ENCODE assay signal across 10 cellular contexts in genomic region chr2:73282924-73283544, GRCh38. TPM values are rescaled to one million over a fixed set of nuclear protein-coding genes. Genes with fewer than 3 reads are reported as not detected.
DNase-seq lines count a peak whose midpoint lies in the region; ATAC-seq and TF ChIP-seq lines count a peak whose summit lies in the region.
"Had no signal": no experiment of that assay in that cellular context is flagged by ENCODE, and none has a peak within 500 bp of the region (broad histone marks: within the 10 kb centered on the region; RNA-seq: fewer than 3 reads in every experiment).

No MANE protein-coding gene starts in this region.

- H3K9me3 Mint-ChIP-seq in chondrocyte (ENCODE audit: low read depth) (no peaks in the 10 kb centered on the region), osteocyte (ENCODE audit: unreplicated experiment) (no peaks in the 10 kb centered on the region)

- H3K27ac Mint-ChIP-seq in chondrocyte (ENCODE audit: unreplicated experiment) (no peak overlapping the region), osteocyte (ENCODE audit: unreplicated experiment) (no peak overlapping the region)

- DNase-seq in DMS 273 (lab: John Stamatoyannopoulos, UW; ENCODE audit: unreplicated experiment): peak; percentile 36
- DNase-seq in DMS 273 treated with DMSO at 0.1 percent for 48 hours (lab: John Stamatoyannopoulos, UW): no peak
- peak; percentile 25 for DNase-seq in NAMALWA (ENCODE audit: low spot score)
- DNase-seq in chondrocyte (ENCODE audit: low spot score): no peak
- no peak for DNase-seq in osteocyte (ENCODE audit: extremely low spot score, unreplicated experiment)
- no peak for DNase-seq in 8988T
- DNase-seq: midbrain, SW 1271 had no signal

- ATAC-seq in GM21737 (IDR thresholded peaks at IDR 0.05; ENCODE audit: unreplicated experiment): no peak
- ATAC-seq in GM18873 (IDR thresholded peaks at IDR 0.05; ENCODE audit: low FRiP score, unreplicated experiment): no peak

- H3K4me3 Mint-ChIP-seq in chondrocyte (ENCODE audit: unreplicated experiment) (peak overlapping the region; percentile 65), osteocyte (ENCODE audit: unreplicated experiment) (peak overlapping the region; percentile 68)

- H3K27me3 Mint-ChIP-seq in chondrocyte (ENCODE audit: low read depth) (peaks cover 23% of the 10 kb centered on the region), osteocyte (ENCODE audit: unreplicated experiment) (peaks cover 52% of the 10 kb centered on the region)

- TF ChIP-seq CTCF in chondrocyte (IDR thresholded peaks at IDR 0.05): no peak
- TF ChIP-seq CTCF in osteocyte (IDR thresholded peaks at IDR 0.05): no peak

- H3K4me1 Mint-ChIP-seq in chondrocyte (ENCODE audit: low read depth) (peaks cover 4% of the 10 kb centered on the region), osteocyte (ENCODE audit: unreplicated experiment) (peaks cover 3% of the 10 kb centered on the region)

- no peaks in the 10 kb centered on the region for H3K36me3 Mint-ChIP-seq in chondrocyte (ENCODE audit: low read depth)
- no peaks in the 10 kb centered on the region for H3K36me3 Mint-ChIP-seq in osteocyte (ENCODE audit: unreplicated experiment)

RNA-seq across cellular contexts. Expression of gene FBXO41, which starts 1.2 kb away (rescaled TPM):
- total RNA-seq in chondrocyte (1.6 to 4.0 TPM (median 3.6 TPM) in 3 replicates), osteocyte (1.6 and 2.0 TPM in 2 replicates)

RNA-seq across cellular contexts. Expression of gene EGR4, which starts 10.3 kb away (rescaled TPM):
- total RNA-seq in chondrocyte: not detected in 3 replicates
- total RNA-seq in osteocyte: not detected in 2 replicates

RNA-seq across cellular contexts. Expression of gene CCT7, which starts 48.9 kb away (rescaled TPM):
- 182 to 214 TPM (median 192 TPM) in 3 replicates for total RNA-seq in chondrocyte
- 216 and 231 TPM in 2 replicates for total RNA-seq in osteocyte

RNA-seq across cellular contexts. Expression of gene PRADC1, which starts 50.0 kb away (rescaled TPM):
- total RNA-seq in chondrocyte (21.7 to 32.4 TPM (median 23.0 TPM) in 3 replicates), osteocyte (15.1 and 17.6 TPM in 2 replicates)

Comparison
In these comparisons a context has a peak if more than half of its experiments do, and no peak if none do; other contexts are left out.
1. DNase-seq: peak in DMS 273 (single experiment) and NAMALWA (single experiment); none in DMS 273 treated with DMSO at 0.1 percent for 48 hours (single experiment), chondrocyte (single experiment), osteocyte (single experiment) and 8988T (single experiment).